Comparison of ENCODE assay signal across 19 cellular contexts in the genomic region with DNA sequence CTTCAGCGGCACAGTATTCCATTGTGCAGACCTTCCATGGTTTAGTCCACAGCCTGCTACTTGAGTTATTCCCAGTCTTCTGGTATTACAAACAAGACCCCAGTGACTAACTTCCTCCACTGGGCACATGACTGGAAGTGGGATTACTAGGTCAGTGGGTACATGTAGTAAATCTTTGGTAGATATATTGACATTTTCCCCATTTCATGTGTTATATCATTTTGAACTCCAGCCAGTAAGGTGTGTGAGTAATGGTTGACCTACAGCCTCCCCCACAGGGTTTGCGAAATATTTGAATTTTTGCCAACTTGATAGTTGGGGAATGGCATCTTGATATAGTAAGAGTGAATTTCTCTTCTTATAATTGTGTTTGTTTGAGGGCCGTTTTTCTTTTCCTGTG. TPM values are rescaled to one million over a fixed set of nuclear protein-coding genes. Genes with fewer than 3 reads are reported as not detected.
DNase-seq lines count a peak whose midpoint lies in the region; ATAC-seq and TF ChIP-seq lines count a peak whose summit lies in the region.
"Had no signal": no experiment of that assay in that cellular context is flagged by ENCODE, and none has a peak within 500 bp of the region (broad histone marks: within the 10 kb centered on the region; RNA-seq: fewer than 3 reads in every experiment).

No MANE protein-coding gene starts in this region.

- H3K9me3 Mint-ChIP-seq in brain = peaks cover 0 to 21% (median 13%) of the 10 kb centered on the region in 5 experiments
- H3K9me3 Mint-ChIP-seq in Caco-2 (ENCODE audit: unreplicated experiment) = peaks cover under 1% of the 10 kb centered on the region
- no peaks in the 10 kb centered on the region for H3K9me3 Mint-ChIP-seq in activated T-cell treated with anti-CD3 and anti-CD28 coated beads, Interleukin-2, amount 50 U/mL, for 4 hours

- no peak overlapping the region for H3K4me3 ChIP-seq in ACC112 (ENCODE audit: low read depth, low read length)
- H3K4me3 ChIP-seq in Caco-2 (ENCODE audit: low read depth, low read length) = no peak overlapping the region
- H3K4me3 ChIP-seq: esophagus squamous epithelium, hepatocyte, ovary had no signal

- H3K9me3 ChIP-seq in Caco-2 = 0 out of 2 replicates have a peak, but pooled peaks cover 5% of the 10 kb centered on the region
- H3K9me3 ChIP-seq: esophagus squamous epithelium, ovary had no signal

- H3K27ac ChIP-seq in ACC112 (ENCODE audit: low read depth, low read length) = peak overlapping the region; percentile 23; the same call in 1 of the 2 replicates
- H3K27ac ChIP-seq: esophagus squamous epithelium, hepatocyte, ovary had no signal

- peaks cover 81% of the 10 kb centered on the region for H3K36me3 Mint-ChIP-seq in brain
- H3K36me3 Mint-ChIP-seq in Caco-2 (ENCODE audit: insufficient read depth, unreplicated experiment) = no peaks in the 10 kb centered on the region
- peaks cover 30% of the 10 kb centered on the region for H3K36me3 Mint-ChIP-seq in activated T-cell treated with anti-CD3 and anti-CD28 coated beads, Interleukin-2, amount 50 U/mL, for 4 hours (ENCODE audit: insufficient read depth)

- no peak for ATAC-seq in activated T-cell treated with anti-CD3 and anti-CD28 coated beads, Interleukin-2, amount 50 U/mL, for 4 hours

- H3K4me1 Mint-ChIP-seq in brain (peaks cover 33% of the 10 kb centered on the region), Caco-2 (ENCODE audit: low read depth, unreplicated experiment) (no peaks in the 10 kb centered on the region)
- peaks cover 5% of the 10 kb centered on the region for H3K4me1 Mint-ChIP-seq in activated T-cell treated with anti-CD3 and anti-CD28 coated beads, Interleukin-2, amount 50 U/mL, for 4 hours (ENCODE audit: low read depth)

- DNase-seq in OCI-M1 (lab: John Stamatoyannopoulos, UW) (peak; percentile 13), kidney tubule cell (ENCODE audit: low spot score) (peak; percentile 68), Caco-2 (no peak), EL (no peak), NCI-H345 treated with DMSO at 0.1 percent for 48 hours (lab: John Stamatoyannopoulos, UW; ENCODE audit: unreplicated experiment) (no peak)
- DNase-seq in activated T-cell treated with anti-CD3 and anti-CD28 coated beads, Interleukin-2, amount 50 U/mL, for 4 hours = no peak
- DNase-seq: activated CD4-positive, alpha-beta T cell treated with anti-CD3 and anti-CD28 coated beads, Interleukin-2, amount 50 U/mL, for 1 hour; activated T-cell treated with anti-CD3 and anti-CD28 coated beads, Interleukin-2, amount 50 U/mL, for 1 hour; COR-L47; cortex of kidney; esophagus squamous epithelium; H7; NCI-H1105; NCI-H2171 treated with DMSO at 0.1 percent for 48 hours; ovary; stimulated activated naive CD4-positive, alpha-beta T cell treated with Interleukin-2 at 50 U/mL for 16 hours had no signal

- no peak overlapping the region for H2AFZ ChIP-seq in ACC112 (ENCODE audit: low read length, unreplicated experiment)
- H2AFZ ChIP-seq: hepatocyte had no signal

- intact Hi-C loops in Caco-2 (cut with micrococcal nuclease; ENCODE audit: unreplicated experiment) = no loop called here

- H3K4me1 ChIP-seq in ACC112 (ENCODE audit: control insufficient read depth, insufficient read depth, low read length, unreplicated experiment) (peaks cover 20% of the 10 kb centered on the region), Caco-2 (no peaks in the 10 kb centered on the region)

- H3K4me3 Mint-ChIP-seq in brain = no peak overlapping the region
- no peak overlapping the region for H3K4me3 Mint-ChIP-seq in Caco-2 (ENCODE audit: unreplicated experiment)
- no peak overlapping the region for H3K4me3 Mint-ChIP-seq in activated T-cell treated with anti-CD3 and anti-CD28 coated beads, Interleukin-2, amount 50 U/mL, for 4 hours

- H3K27ac Mint-ChIP-seq in brain (peak overlapping the region in 3 of 5 experiments; percentile 22 to 56 (median 44)), Caco-2 (ENCODE audit: unreplicated experiment) (no peak overlapping the region)

- H3K79me2 ChIP-seq in ACC112 (ENCODE audit: control insufficient read depth, insufficient read depth, low read length, unreplicated experiment) = no peaks in the 10 kb centered on the region
- H3K79me2 ChIP-seq: hepatocyte had no signal

- TF ChIP-seq CTCF in brain (conservative IDR thresholded peaks at IDR 0.05) = no peak
- no peak for TF ChIP-seq CTCF in Caco-2 (IDR thresholded peaks at IDR 0.05; ENCODE audit: insufficient read depth in 1 of 2, low read depth in 1 of 2, low read length in 1 of 2, severe bottlenecking in 1 of 2, unreplicated experiment in 1 of 2)

- BruUV-seq in Caco-2 (replicated peaks; lab: Mats Ljungman, UMichigan) = no TSS peak

- POLR2A ChIA-PET in Caco-2 (lab: Charles Lee) = no interaction called here

- H3K36me3 ChIP-seq in ACC112 (ENCODE audit: insufficient read depth, low read length) (no peaks in the 10 kb centered on the region), Caco-2 (ENCODE audit: control insufficient read depth, insufficient read depth, low read length) (no peaks in the 10 kb centered on the region)
- H3K36me3 ChIP-seq: esophagus squamous epithelium, ovary had no signal

- CTCF ChIA-PET in Caco-2 (lab: Charles Lee) = no interaction called here

- H3K27me3 ChIP-seq in ACC112 (ENCODE audit: insufficient read depth, low read length) (no peaks in the 10 kb centered on the region), Caco-2 (replicated peaks; ENCODE audit: control insufficient read depth, insufficient read depth, low read length) (no peaks in the 10 kb centered on the region)
- H3K27me3 ChIP-seq: esophagus squamous epithelium, hepatocyte, ovary had no signal

- H3K27me3 Mint-ChIP-seq in brain (no peaks in the 10 kb centered on the region), Caco-2 (ENCODE audit: insufficient read depth, unreplicated experiment) (no peaks in the 10 kb centered on the region)
- no peaks in the 10 kb centered on the region for H3K27me3 Mint-ChIP-seq in activated T-cell treated with anti-CD3 and anti-CD28 coated beads, Interleukin-2, amount 50 U/mL, for 4 hours (ENCODE audit: low read depth)

RNA-seq across cellular contexts. Expression of a gene that starts 58.8 kb away (rescaled TPM):
- polyA plus RNA-seq in brain (ENCODE audit: insufficient read depth, low read depth, low replicate concordance) = 27.5 TPM
- total RNA-seq in Caco-2 (2022) = 1.6 and 3.0 TPM in 2 replicates
- total RNA-seq in activated T-cell treated with anti-CD3 and anti-CD28 coated beads, Interleukin-2, amount 50 U/mL, for 4 hours = 10 to 100 TPM; 13.7 to 25.6 (median 18.9) TPM

Comparison
In these comparisons a context has a peak if more than half of its experiments do, and no peak if none do; other contexts are left out.
1. DNase-seq: peak in OCI-M1 (single experiment) and kidney tubule cell (single experiment); none in Caco-2 (0 of 2), activated T-cell treated with anti-CD3 and anti-CD28 coated beads, Interleukin-2, amount 50 U/mL, for 4 hours (single experiment), EL (single experiment) and NCI-H345 treated with DMSO at 0.1 percent for 48 hours (single experiment).